Comparison of ENCODE assay signal across 21 cellular contexts in the genomic region with DNA sequence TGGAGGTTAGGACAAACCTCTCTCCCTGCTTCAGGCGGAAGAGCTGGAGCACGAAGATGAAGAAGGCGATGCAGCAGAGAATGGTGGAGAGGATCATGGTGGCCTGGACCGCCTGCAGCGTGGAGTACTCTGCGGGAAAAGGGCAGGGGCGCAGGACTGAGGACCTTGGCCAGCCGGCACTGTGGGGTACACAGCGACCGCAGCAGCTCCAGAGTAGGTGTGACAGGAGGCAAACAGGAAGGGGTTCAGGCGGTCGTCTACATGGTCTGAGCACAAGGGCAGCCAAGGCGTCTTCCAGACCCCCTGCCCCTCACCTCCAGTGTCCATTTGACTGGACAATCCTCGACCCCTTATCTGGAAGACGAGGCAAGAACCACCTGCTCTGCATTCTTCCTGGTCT.
"Had no signal": no experiment of that assay in that cellular context is flagged by ENCODE, and none has a peak within 500 bp of the region (broad histone marks: within the 10 kb centered on the region; RNA-seq: fewer than 3 reads in every experiment).

No MANE protein-coding gene starts in this region.

- DNase-seq: KBM-7; MV-4-11; NCI-H1048; NCI-H1105; NCI-H1417; NCI-H1436 treated with DMSO at 0.1 percent for 48 hours; NCI-H1694; NCI-H1930; NCI-H2081; NCI-H2107; NCI-H2227 treated with DMSO at 0.1 percent for 48 hours; NCI-H524; NCI-H526 treated with DMSO at 0.1 percent for 48 hours; NCI-H774; NK-92 treated with Interleukin-12 subunit alpha and Interleukin-12 subunit beta, amount 100 ng/mL, for 24 hours; OCI-M1; Right ventricle myocardium superior; RPMI8226; SIG-M5 had no signal

- H3K9me3 ChIP-seq: SJSA1 had no signal

- H3K4me3 ChIP-seq: SJSA1, SK-N-MC had no signal

- H3K27me3 ChIP-seq: SJSA1 had no signal

- H3K27ac ChIP-seq: SJSA1, SK-N-MC had no signal

- H3K36me3 ChIP-seq: SJSA1 had no signal
